ENCODE assay signal across 16 cellular contexts in the genomic region with DNA sequence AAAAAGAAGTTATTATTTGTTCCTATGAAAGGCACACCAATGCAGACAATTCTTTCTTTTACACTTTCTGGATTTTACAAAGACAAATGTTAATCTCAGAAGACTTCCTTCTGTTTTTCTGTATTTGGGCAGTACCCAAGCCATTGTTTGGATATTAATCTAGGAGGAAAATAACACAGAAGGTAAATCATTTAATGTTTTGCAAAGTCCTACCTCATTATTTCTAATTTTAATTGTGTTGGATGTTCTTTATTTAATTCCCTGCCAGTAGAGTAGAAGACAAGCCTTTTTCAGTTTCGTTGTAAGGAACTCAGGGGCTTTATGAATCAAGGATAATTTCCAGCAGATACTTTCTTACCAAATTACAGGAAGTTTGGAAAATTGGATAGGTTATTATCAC.
"Had no signal": no experiment of that assay in that cellular context is flagged by ENCODE, and none has a peak within 500 bp of the region (broad histone marks: within the 10 kb centered on the region; RNA-seq: fewer than 3 reads in every experiment).

No MANE protein-coding gene starts in this region.

- H3K4me3 Mint-ChIP-seq: mesothelial cell of epicardium had no signal

- H3K4me3 ChIP-seq: coronary artery, dorsolateral prefrontal cortex, esophagus muscularis mucosa, left lung, lower lobe of right lung, mucosa of descending colon had no signal

- DNase-seq: dermis blood vessel endothelial cell; dorsolateral prefrontal cortex; effector CD4-positive, alpha-beta T cell; effector memory CD4-positive, alpha-beta T cell; foreskin keratinocyte; glutamatergic neuron; head of caudate nucleus; hippocampal formation; left cardiac atrium; left lung; lower lobe of right lung; mesenchymal stem cell; mucosa of descending colon had no signal

- H3K4me1 ChIP-seq: foreskin keratinocyte had no signal

- H3K27ac ChIP-seq: coronary artery, esophagus muscularis mucosa, foreskin keratinocyte, left lung, lower lobe of right lung had no signal

- H3K27me3 ChIP-seq: dorsolateral prefrontal cortex, esophagus muscularis mucosa, foreskin keratinocyte, left lung had no signal

- H3K9me3 ChIP-seq: esophagus muscularis mucosa, left lung, lower lobe of right lung, mucosa of descending colon had no signal

- ATAC-seq: foreskin keratinocyte, left cardiac atrium, left lung, lower lobe of right lung, mucosa of descending colon had no signal
